Comparison of ENCODE assay signal across 15 cellular contexts in the genomic region with DNA sequence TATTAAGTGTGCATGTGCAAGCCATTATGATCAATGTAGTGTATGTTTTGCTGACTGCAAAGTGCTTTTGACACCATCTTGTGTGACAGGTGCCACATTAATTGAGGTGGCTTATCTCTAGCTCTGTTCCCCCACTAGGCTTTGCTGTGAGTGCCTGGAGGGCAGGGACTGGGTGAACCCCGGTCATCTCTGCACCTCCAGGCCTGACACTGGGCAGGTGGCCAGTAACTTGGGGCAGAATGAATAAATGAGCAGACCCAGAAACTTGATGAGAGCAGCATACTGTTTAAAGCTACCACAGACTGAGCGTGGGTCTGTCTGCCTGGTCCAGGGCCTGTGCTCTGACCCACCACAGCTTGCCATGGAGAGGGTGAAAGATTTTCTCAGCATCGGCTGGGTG.
"Had no signal": no experiment of that assay in that cellular context is flagged by ENCODE, and none has a peak within 500 bp of the region (broad histone marks: within the 10 kb centered on the region; RNA-seq: fewer than 3 reads in every experiment).

No MANE protein-coding gene starts in this region.

- H3K4me1 ChIP-seq: colonic mucosa had no signal

- FAIRE-seq: endothelial cell of umbilical vein, islet of Langerhans had no signal

- H3K4me3 ChIP-seq: ascending aorta, colonic mucosa, heart left ventricle, mucosa of descending colon, tibial artery, uterus had no signal

- H3K36me3 ChIP-seq: ascending aorta, colonic mucosa, heart left ventricle, tibial artery, uterus had no signal

- H3K27me3 ChIP-seq: ascending aorta, colonic mucosa, heart left ventricle, tibial artery, uterus had no signal

- DNase-seq: activated CD4-positive, alpha-beta T cell treated with anti-CD3 and anti-CD28 coated beads, Interleukin-2, amount 50 U/mL, for 48 hours; activated CD8-positive, alpha-beta memory T cell treated with anti-CD3 and anti-CD28 coated beads, Interleukin-2, amount 10 ng/mL, durations not matched to agents 7 days and 5 days; activated T-cell treated with anti-CD3 and anti-CD28 coated beads, Interleukin-2, amount 50 U/mL, for 24 hours; colonic mucosa; effector CD4-positive, alpha-beta T cell; foreskin melanocyte; heart left ventricle; mucosa of descending colon; stimulated activated CD4-positive, alpha-beta T cell treated with anti-CD3 and anti-CD28 coated beads, Interleukin-4, amount 100 ng/mL, for 4 hours; stimulated activated naive CD8-positive, alpha-beta T cell treated with anti-CD3 and anti-CD28 coated beads, Interleukin-15, amount 100 ng/mL, for 72 hours; tibial artery; uterus had no signal

- H3K9me3 ChIP-seq: ascending aorta, colonic mucosa, heart left ventricle, mucosa of descending colon, tibial artery, uterus had no signal

- H3K27ac ChIP-seq: ascending aorta, colonic mucosa, tibial artery, uterus had no signal
